In the genomic region with DNA sequence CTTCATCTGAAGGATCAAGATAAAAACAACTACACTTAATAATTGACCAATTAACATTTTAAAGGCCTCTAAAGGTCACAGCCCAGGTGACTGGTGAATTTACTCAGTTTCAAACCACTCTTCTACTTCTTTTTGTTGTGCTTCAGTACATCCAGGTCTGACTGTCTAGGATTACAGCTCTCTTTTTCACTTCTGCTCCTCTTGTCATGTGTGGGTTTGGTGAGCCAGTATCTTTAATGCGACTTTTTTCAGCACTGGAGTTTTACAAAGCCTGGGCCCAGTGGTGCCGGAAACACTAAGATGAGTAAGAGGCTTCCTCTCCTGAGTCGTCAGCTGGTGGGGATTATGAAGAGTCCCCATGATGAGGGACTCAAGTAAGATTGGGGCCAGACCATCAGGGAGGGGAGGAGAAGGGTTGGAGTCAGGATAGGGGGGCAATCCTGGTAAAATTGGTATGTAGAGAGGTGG, we compare ENCODE assay signal across 8 cellular contexts. TPM values are rescaled to one million over a fixed set of nuclear protein-coding genes. Genes with fewer than 3 reads are reported as not detected.
A peak's percentile ranks its signal among the peaks of the same experiment; 100 is the strongest.
DNase-seq lines count a peak whose midpoint lies in the region; ATAC-seq and TF ChIP-seq lines count a peak whose summit lies in the region.

No MANE protein-coding gene starts in this region.

- peak overlapping the region; percentile 1 for H3K4me3 ChIP-seq in CD8-positive, alpha-beta T cell (ENCODE audit: low read depth, low read length)

- POLR2A ChIA-PET in CD8-positive, alpha-beta T cell (lab: Charles Lee) = interaction anchor here (0.6 to 5.8 kb wide), 13 partner anchors 8 to 213 kb away, joined by 3 to 41 read pairs (median 6); partner anchors contain the start of genes CITED2 and TXLNB

- peak overlapping the region; percentile 70 for H3K4me3 Mint-ChIP-seq in CD8-positive, alpha-beta T cell

- peaks cover 53% of the 10 kb centered on the region for H3K36me3 Mint-ChIP-seq in CD8-positive, alpha-beta T cell

- peak overlapping the region; percentile 52 for H3K27ac ChIP-seq in CD8-positive, alpha-beta T cell (ENCODE audit: low read depth, low read length)

- CTCF ChIA-PET in CD8-positive, alpha-beta T cell (lab: Charles Lee) = interaction anchor here (0.7 to 3.7 kb wide), 9 partner anchors 11 to 214 kb away, joined by 3 to 13 read pairs (median 4); no protein-coding TSS in a partner anchor

- H3K27me3 Mint-ChIP-seq in CD8-positive, alpha-beta T cell (ENCODE audit: low read depth) = no peaks in the 10 kb centered on the region

- H3K4me1 ChIP-seq in CD8-positive, alpha-beta T cell (ENCODE audit: insufficient read depth, low read length) = peaks cover 86% of the 10 kb centered on the region

- H3K27ac Mint-ChIP-seq in CD8-positive, alpha-beta T cell = peak overlapping the region; percentile 93

- no peaks in the 10 kb centered on the region for H3K27me3 ChIP-seq in CD8-positive, alpha-beta T cell (ENCODE audit: insufficient read depth, low read length)

- H3K9me3 ChIP-seq in CD8-positive, alpha-beta T cell (ENCODE audit: low read length) = no peaks in the 10 kb centered on the region

- intact Hi-C loops in CD8-positive, alpha-beta T cell (cut with DNase I, micrococcal nuclease) = loop anchor here (1.0 to 10.0 kb wide), 8 partner anchors 9 to 387 kb away; partner anchors contain the start of genes ABRACL (in 1 of the 2) and CCDC28A (in 1 of the 2)

- peaks cover 92% of the 10 kb centered on the region for H3K4me1 Mint-ChIP-seq in CD8-positive, alpha-beta T cell (ENCODE audit: low read depth)

- no peaks in the 10 kb centered on the region for H3K36me3 ChIP-seq in CD8-positive, alpha-beta T cell (ENCODE audit: insufficient read depth, low read length)

- H3K9me3 Mint-ChIP-seq in CD8-positive, alpha-beta T cell = no peaks in the 10 kb centered on the region

- TF ChIP-seq CTCF in CD8-positive, alpha-beta T cell (IDR thresholded peaks at IDR 0.05) = no peak

- ATAC-seq in CD8-positive, alpha-beta T cell = peak; percentile 60
- peak; percentile 99 for ATAC-seq in GM21529 (IDR thresholded peaks at IDR 0.05; ENCODE audit: unreplicated experiment)

- DNase-seq in CD8-positive, alpha-beta T cell = peak in 6 of 7 experiments; percentile 48 to 78 (median 67)
- DNase-seq in LHCN-M2 (ENCODE audit: low read depth) (peak; percentile 7), kidney glomerular epithelial cell (lab: John Stamatoyannopoulos, UW) (no peak), occipital lobe (lab: John Stamatoyannopoulos, UW) (no peak), NCI-H446 (lab: John Stamatoyannopoulos, UW) (no peak)
- DNase-seq in activated naive CD4-positive, alpha-beta T cell treated with Interleukin-2 at 50 U/mL for 16 hours = peak; percentile 76
- DNase-seq in stimulated activated CD4-positive, alpha-beta T cell treated with anti-CD3 and anti-CD28 coated beads, Interleukin-4, amount 100 ng/mL, for 1 hour = peak; percentile 56

RNA-seq across cellular contexts. Expression of gene HECA, which starts 27.0 kb away (rescaled TPM):
- 100 to 1,000 TPM; 231 to 234 TPM for total RNA-seq in CD8-positive, alpha-beta T cell
- 7.4 and 8.6 TPM in 2 replicates for total RNA-seq in LHCN-M2 (2014; rRNA removed)
- polyA plus RNA-seq in LHCN-M2 (2012) = 2.4 TPM
- total RNA-seq in occipital lobe = 62.5 TPM

Comparison
In these comparisons a context has a peak if more than half of its experiments do, and no peak if none do; other contexts are left out.
1. DNase-seq: peak in CD8-positive, alpha-beta T cell (6 of 7), LHCN-M2 (single experiment), activated naive CD4-positive, alpha-beta T cell treated with Interleukin-2 at 50 U/mL for 16 hours (single experiment) and stimulated activated CD4-positive, alpha-beta T cell treated with anti-CD3 and anti-CD28 coated beads, Interleukin-4, amount 100 ng/mL, for 1 hour (single experiment); none in kidney glomerular epithelial cell (single experiment), occipital lobe (single experiment) and NCI-H446 (0 of 2).